In the genomic region with DNA sequence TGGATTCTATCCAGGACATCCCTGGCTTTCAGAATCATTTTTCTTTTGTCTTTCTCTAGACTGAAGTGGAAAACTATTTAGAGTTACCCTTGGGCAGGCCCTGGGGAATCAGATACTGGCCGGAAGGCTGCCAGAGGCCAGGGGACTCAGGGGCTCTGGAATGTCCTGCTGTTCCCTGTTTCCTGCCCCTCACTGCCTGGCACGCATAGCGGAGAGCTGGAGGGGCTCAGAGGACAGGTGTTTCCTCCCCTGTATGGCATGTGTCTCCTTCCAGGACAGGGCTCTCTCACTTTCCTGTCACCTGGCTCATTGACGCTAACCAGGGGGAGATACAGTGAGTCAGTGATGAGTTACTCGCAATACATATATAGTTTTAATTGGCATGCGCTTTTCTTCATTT, we compare ENCODE assay signal across 2 cellular contexts.
TF ChIP-seq lines count a peak whose summit lies in the region.

No MANE protein-coding gene starts in this region.

TF ChIP-seq in liver, 16 proteins besides CTCF, POLR2A, EP300 and RAD21:
- TF ChIP-seq HNF4A (conservative IDR thresholded peaks at IDR 0.05): no peak
- TF ChIP-seq SP1 (IDR thresholded peaks at IDR 0.05): no peak
- TF ChIP-seq JUND (IDR thresholded peaks at IDR 0.05): no peak
- TF ChIP-seq ATF3 (IDR thresholded peaks at IDR 0.05): no peak
- peak; percentile 77 for TF ChIP-seq NR2F2 (IDR thresholded peaks at IDR 0.05)
TF ChIP-seq in liver: peak in this region for 1.

TF ChIP-seq in HepG2, 621 proteins besides CTCF, POLR2A, EP300 and RAD21:
- TF ChIP-seq SAP130 (CRISPR knock-in tag; IDR thresholded peaks at IDR 0.05; ENCODE audit: low read depth) (no peak), ZBTB39 (CRISPR knock-in tag; IDR thresholded peaks at IDR 0.05) (no peak), STAG1 (CRISPR knock-in tag; IDR thresholded peaks at IDR 0.05) (no peak), ZNF597 (CRISPR knock-in tag; IDR thresholded peaks at IDR 0.05) (no peak), SRSF1 (optimal IDR thresholded peaks at IDR 0.05; ENCODE audit: low read depth, low read length) (no peak), ZNF780A (CRISPR knock-in tag; IDR thresholded peaks at IDR 0.05) (no peak), ZFX (CRISPR knock-in tag; IDR thresholded peaks at IDR 0.05; ENCODE audit: low read depth) (no peak), ZFY (CRISPR knock-in tag; IDR thresholded peaks at IDR 0.05) (no peak), ZNF260 (CRISPR knock-in tag; IDR thresholded peaks at IDR 0.05; ENCODE audit: borderline replicate concordance, low read depth) (no peak), ONECUT2 (CRISPR knock-in tag; IDR thresholded peaks at IDR 0.05) (no peak), BCLAF1 (IDR thresholded peaks at IDR 0.05) (no peak), PCBP2 (optimal IDR thresholded peaks at IDR 0.05; ENCODE audit: low read depth, low read length, poor library complexity, severe bottlenecking) (no peak), ZC3H4 (CRISPR knock-in tag; IDR thresholded peaks at IDR 0.05; ENCODE audit: borderline replicate concordance) (no peak)
- TF ChIP-seq, protein P1, sequence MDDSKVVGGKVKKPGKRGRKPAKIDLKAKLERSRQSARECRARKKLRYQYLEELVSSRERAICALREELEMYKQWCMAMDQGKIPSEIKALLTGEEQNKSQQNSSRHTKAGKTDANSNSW (CRISPR knock-in tag; IDR thresholded peaks at IDR 0.05; ENCODE audit: borderline replicate concordance): no peak
